Comparison of ENCODE assay signal across 2 cellular contexts in the genomic region with DNA sequence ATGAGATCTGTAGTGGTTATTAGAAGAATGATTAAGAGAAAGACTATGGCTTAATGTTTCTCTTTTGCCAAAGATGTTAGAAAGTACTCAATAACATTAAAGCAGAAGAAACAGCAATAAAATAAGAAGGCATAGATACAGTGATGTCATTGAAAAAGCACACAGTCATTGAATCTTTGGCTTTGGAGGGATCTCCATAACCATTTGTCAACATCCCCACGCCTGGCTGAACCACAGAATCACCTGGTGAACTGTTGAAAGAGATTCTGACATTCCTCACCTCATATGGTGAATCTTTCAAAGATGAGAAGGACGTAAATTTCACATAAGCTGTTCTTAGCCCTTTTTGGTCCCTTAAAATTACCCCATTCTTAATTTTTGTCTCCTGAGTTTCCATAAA.
TF ChIP-seq lines count a peak whose summit lies in the region.

No MANE protein-coding gene starts in this region.

TF ChIP-seq in GM23338, 12 proteins besides CTCF, POLR2A, EP300 and RAD21:
- TF ChIP-seq, protein P1, sequence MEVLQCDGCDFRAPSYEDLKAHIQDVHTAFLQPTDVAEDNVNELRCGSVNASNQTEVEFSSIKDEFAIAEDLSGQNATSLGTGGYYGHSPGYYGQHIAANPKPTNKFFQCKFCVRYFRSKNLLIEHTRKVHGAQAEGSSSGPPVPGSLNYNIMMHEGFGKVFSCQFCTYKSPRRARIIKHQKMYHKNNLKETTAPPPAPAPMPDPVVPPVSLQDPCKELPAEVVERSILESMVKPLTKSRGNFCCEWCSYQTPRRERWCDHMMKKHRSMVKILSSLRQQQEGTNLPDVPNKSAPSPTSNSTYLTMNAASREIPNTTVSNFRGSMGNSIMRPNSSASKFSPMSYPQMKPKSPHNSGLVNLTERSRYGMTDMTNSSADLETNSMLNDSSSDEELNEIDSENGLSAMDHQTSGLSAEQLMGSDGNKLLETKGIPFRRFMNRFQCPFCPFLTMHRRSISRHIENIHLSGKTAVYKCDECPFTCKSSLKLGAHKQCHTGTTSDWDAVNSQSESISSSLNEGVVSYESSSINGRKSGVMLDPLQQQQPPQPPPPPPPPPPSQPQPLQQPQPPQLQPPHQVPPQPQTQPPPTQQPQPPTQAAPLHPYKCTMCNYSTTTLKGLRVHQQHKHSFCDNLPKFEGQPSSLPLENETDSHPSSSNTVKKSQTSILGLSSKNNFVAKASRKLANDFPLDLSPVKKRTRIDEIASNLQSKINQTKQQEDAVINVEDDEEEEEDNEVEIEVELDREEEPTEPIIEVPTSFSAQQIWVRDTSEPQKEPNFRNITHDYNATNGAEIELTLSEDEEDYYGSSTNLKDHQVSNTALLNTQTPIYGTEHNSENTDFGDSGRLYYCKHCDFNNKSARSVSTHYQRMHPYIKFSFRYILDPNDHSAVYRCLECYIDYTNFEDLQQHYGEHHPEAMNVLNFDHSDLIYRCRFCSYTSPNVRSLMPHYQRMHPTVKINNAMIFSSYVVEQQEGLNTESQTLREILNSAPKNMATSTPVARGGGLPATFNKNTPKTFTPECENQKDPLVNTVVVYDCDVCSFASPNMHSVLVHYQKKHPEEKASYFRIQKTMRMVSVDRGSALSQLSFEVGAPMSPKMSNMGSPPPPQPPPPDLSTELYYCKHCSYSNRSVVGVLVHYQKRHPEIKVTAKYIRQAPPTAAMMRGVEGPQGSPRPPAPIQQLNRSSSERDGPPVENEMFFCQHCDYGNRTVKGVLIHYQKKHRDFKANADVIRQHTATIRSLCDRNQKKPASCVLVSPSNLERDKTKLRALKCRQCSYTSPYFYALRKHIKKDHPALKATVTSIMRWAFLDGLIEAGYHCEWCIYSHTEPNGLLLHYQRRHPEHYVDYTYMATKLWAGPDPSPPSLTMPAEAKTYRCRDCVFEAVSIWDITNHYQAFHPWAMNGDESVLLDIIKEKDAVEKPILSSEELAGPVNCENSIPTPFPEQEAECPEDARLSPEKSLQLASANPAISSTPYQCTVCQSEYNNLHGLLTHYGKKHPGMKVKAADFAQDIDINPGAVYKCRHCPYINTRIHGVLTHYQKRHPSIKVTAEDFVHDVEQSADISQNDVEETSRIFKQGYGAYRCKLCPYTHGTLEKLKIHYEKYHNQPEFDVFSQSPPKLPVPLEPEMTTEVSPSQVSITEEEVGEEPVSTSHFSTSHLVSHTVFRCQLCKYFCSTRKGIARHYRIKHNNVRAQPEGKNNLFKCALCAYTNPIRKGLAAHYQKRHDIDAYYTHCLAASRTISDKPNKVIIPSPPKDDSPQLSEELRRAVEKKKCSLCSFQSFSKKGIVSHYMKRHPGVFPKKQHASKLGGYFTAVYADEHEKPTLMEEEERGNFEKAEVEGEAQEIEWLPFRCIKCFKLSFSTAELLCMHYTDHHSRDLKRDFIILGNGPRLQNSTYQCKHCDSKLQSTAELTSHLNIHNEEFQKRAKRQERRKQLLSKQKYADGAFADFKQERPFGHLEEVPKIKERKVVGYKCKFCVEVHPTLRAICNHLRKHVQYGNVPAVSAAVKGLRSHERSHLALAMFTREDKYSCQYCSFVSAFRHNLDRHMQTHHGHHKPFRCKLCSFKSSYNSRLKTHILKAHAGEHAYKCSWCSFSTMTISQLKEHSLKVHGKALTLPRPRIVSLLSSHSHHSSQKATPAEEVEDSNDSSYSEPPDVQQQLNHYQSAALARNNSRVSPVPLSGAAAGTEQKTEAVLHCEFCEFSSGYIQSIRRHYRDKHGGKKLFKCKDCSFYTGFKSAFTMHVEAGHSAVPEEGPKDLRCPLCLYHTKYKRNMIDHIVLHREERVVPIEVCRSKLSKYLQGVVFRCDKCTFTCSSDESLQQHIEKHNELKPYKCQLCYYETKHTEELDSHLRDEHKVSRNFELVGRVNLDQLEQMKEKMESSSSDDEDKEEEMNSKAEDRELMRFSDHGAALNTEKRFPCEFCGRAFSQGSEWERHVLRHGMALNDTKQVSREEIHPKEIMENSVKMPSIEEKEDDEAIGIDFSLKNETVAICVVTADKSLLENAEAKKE (CRISPR knock-in tag; IDR thresholded peaks at IDR 0.05) = peak; percentile 32; the same call in 1 of the 2 replicates
- TF ChIP-seq CREB1 (CRISPR knock-in tag; IDR thresholded peaks at IDR 0.05; ENCODE audit: low read depth) = no peak
- no peak for TF ChIP-seq POLR2AphosphoS5 (IDR thresholded peaks at IDR 0.05; ENCODE audit: low read depth)
- 0 out of 2 replicates have a peak, but pooled peaks have one; percentile 30 for TF ChIP-seq NANOG (IDR thresholded peaks at IDR 0.05; ENCODE audit: borderline replicate concordance)

TF ChIP-seq in WTC11, 78 proteins besides CTCF, POLR2A, EP300 and RAD21 (continued from another document):
- TF ChIP-seq, protein P2, sequence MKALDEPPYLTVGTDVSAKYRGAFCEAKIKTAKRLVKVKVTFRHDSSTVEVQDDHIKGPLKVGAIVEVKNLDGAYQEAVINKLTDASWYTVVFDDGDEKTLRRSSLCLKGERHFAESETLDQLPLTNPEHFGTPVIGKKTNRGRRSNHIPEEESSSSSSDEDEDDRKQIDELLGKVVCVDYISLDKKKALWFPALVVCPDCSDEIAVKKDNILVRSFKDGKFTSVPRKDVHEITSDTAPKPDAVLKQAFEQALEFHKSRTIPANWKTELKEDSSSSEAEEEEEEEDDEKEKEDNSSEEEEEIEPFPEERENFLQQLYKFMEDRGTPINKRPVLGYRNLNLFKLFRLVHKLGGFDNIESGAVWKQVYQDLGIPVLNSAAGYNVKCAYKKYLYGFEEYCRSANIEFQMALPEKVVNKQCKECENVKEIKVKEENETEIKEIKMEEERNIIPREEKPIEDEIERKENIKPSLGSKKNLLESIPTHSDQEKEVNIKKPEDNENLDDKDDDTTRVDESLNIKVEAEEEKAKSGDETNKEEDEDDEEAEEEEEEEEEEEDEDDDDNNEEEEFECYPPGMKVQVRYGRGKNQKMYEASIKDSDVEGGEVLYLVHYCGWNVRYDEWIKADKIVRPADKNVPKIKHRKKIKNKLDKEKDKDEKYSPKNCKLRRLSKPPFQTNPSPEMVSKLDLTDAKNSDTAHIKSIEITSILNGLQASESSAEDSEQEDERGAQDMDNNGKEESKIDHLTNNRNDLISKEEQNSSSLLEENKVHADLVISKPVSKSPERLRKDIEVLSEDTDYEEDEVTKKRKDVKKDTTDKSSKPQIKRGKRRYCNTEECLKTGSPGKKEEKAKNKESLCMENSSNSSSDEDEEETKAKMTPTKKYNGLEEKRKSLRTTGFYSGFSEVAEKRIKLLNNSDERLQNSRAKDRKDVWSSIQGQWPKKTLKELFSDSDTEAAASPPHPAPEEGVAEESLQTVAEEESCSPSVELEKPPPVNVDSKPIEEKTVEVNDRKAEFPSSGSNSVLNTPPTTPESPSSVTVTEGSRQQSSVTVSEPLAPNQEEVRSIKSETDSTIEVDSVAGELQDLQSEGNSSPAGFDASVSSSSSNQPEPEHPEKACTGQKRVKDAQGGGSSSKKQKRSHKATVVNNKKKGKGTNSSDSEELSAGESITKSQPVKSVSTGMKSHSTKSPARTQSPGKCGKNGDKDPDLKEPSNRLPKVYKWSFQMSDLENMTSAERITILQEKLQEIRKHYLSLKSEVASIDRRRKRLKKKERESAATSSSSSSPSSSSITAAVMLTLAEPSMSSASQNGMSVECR (CRISPR knock-in tag; IDR thresholded peaks at IDR 0.05; ENCODE audit: borderline replicate concordance) = no peak
- TF ChIP-seq HMGA2 (CRISPR knock-in tag; IDR thresholded peaks at IDR 0.05) = no peak
- TF ChIP-seq, protein P3, sequence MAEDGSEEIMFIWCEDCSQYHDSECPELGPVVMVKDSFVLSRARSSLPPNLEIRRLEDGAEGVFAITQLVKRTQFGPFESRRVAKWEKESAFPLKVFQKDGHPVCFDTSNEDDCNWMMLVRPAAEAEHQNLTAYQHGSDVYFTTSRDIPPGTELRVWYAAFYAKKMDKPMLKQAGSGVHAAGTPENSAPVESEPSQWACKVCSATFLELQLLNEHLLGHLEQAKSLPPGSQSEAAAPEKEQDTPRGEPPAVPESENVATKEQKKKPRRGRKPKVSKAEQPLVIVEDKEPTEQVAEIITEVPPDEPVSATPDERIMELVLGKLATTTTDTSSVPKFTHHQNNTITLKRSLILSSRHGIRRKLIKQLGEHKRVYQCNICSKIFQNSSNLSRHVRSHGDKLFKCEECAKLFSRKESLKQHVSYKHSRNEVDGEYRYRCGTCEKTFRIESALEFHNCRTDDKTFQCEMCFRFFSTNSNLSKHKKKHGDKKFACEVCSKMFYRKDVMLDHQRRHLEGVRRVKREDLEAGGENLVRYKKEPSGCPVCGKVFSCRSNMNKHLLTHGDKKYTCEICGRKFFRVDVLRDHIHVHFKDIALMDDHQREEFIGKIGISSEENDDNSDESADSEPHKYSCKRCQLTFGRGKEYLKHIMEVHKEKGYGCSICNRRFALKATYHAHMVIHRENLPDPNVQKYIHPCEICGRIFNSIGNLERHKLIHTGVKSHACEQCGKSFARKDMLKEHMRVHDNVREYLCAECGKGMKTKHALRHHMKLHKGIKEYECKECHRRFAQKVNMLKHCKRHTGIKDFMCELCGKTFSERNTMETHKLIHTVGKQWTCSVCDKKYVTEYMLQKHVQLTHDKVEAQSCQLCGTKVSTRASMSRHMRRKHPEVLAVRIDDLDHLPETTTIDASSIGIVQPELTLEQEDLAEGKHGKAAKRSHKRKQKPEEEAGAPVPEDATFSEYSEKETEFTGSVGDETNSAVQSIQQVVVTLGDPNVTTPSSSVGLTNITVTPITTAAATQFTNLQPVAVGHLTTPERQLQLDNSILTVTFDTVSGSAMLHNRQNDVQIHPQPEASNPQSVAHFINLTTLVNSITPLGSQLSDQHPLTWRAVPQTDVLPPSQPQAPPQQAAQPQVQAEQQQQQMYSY (CRISPR knock-in tag; IDR thresholded peaks at IDR 0.05) = no peak
- no peak for TF ChIP-seq ZNF232 (CRISPR knock-in tag; IDR thresholded peaks at IDR 0.05)
- TF ChIP-seq KAT7 (CRISPR knock-in tag; IDR thresholded peaks at IDR 0.05; ENCODE audit: borderline replicate concordance) = no peak
TF ChIP-seq in WTC11: peak in this region for 0.
